ENCODE assay signal across 16 cellular contexts in the genomic region with DNA sequence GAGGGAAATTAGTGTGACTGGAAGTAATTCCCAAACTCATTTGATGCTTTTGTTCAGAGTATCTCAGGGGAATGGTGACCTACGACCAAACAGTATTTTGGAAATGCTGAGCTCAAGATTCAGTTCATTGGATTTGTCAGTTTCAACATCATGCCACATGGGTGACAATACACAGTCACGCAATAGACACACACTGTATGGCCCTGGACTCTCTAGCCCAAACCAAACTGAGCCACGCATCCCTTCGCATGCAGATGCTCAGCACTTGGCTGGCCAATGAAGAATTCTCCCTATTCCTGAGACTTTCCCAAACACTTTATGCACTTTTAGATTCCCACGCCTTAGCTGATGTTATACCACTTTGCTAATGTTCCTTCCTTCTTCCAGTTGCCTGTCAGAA. TPM values are rescaled to one million over a fixed set of nuclear protein-coding genes. Genes with fewer than 3 reads are reported as not detected.
DNase-seq lines count a peak whose midpoint lies in the region; ATAC-seq, FAIRE-seq and TF ChIP-seq lines count a peak whose summit lies in the region.
"Had no signal": no experiment of that assay in that cellular context is flagged by ENCODE, and none has a peak within 500 bp of the region (broad histone marks: within the 10 kb centered on the region; RNA-seq: fewer than 3 reads in every experiment).

No MANE protein-coding gene starts in this region.

- no peak for DNase-seq in left ventricle myocardium superior
- no peak for DNase-seq in Right ventricle myocardium superior
- no peak for DNase-seq in HTR-8/SVneo (ENCODE audit: insufficient read length, low spot score)
- DNase-seq in mesenchymal stem cell: no peak
- DNase-seq in sigmoid colon: no peak
- no peak for DNase-seq in NAMALWA (ENCODE audit: low spot score)
- no peak for DNase-seq in activated T-cell treated with anti-CD3 and anti-CD28 coated beads, Interleukin-2, amount 50 U/mL, for 48 hours
- no peak for DNase-seq in foreskin melanocyte
- DNase-seq: BE2C; CD4-positive, alpha-beta memory T cell; DND-41; GDM1; IMR-90 had no signal

- H3K4ac ChIP-seq in mesenchymal stem cell (ENCODE audit: low read depth in 1 of 2, low read length in 2 of 2): no peak overlapping the region

- no peak overlapping the region for H3K27ac ChIP-seq in mesenchymal stem cell (ENCODE audit: low read length, poor library complexity, severe bottlenecking)
- H3K27ac ChIP-seq in sigmoid colon: peak overlapping the region in 3 of 4 donors; percentile 16 to 39 (median 26)
- H3K27ac ChIP-seq: A549, C4-2B had no signal

- peak overlapping the region; percentile 21 to 75 for H2BK12ac ChIP-seq in mesenchymal stem cell (ENCODE audit: low read length in 2 of 2)

- H3K14ac ChIP-seq in mesenchymal stem cell (ENCODE audit: low read length in 2 of 2): peak overlapping the region in 1 of 2 experiments; percentile 18

- H2AK5ac ChIP-seq in mesenchymal stem cell (ENCODE audit: low read length, severe bottlenecking): no peak overlapping the region

- peak; percentile 51 for FAIRE-seq in HTR-8/SVneo (lab: Jason Lieb, UNC)
- FAIRE-seq: A549, GM19239 had no signal

- no peak overlapping the region for H2BK15ac ChIP-seq in mesenchymal stem cell (ENCODE audit: low read depth, poor library complexity, severe bottlenecking)

- H3K36me3 ChIP-seq in mesenchymal stem cell (ENCODE audit: control insufficient read depth in 1 of 2, insufficient read depth in 2 of 2, low read depth in 1 of 2, low read length in 2 of 2): peaks cover 0 to 4% of the 10 kb centered on the region in 2 experiments
- no peaks in the 10 kb centered on the region for H3K36me3 ChIP-seq in sigmoid colon
- H3K36me3 ChIP-seq: BE2C had no signal

- no peak overlapping the region for H3K9ac ChIP-seq in mesenchymal stem cell (ENCODE audit: low read length)

- no peak overlapping the region for H3K4me2 ChIP-seq in mesenchymal stem cell (ENCODE audit: low read length, poor library complexity, severe bottlenecking)
- H3K4me2 ChIP-seq: A549 had no signal

- H2AFZ ChIP-seq in mesenchymal stem cell (ENCODE audit: low read depth, low read length): no peak overlapping the region

- no peaks in the 10 kb centered on the region for H3K9me3 ChIP-seq in mesenchymal stem cell (ENCODE audit: control insufficient read depth, low read length)
- H3K9me3 ChIP-seq in sigmoid colon: no peaks in the 10 kb centered on the region
- H3K9me3 ChIP-seq: A549, BE2C had no signal

- TF ChIP-seq EP300 in sigmoid colon (IDR thresholded peaks at IDR 0.05): no peak

- intact Hi-C loops in left ventricle myocardium superior (cut with micrococcal nuclease): no loop called here
- intact Hi-C loops in Right ventricle myocardium superior (cut with DNase I): no loop called here
- intact Hi-C loops in sigmoid colon (cut with DNase I): no loop called here

- H2BK5ac ChIP-seq in mesenchymal stem cell (ENCODE audit: low read depth, low read length, poor library complexity, severe bottlenecking): no peak overlapping the region

- ATAC-seq in left ventricle myocardium superior: peak; percentile 37
- no peak for ATAC-seq in Right ventricle myocardium superior (ENCODE audit: poor library complexity)
- ATAC-seq: A549 had no signal

- 95% methylated on average over 5 of the region's 5 CpGs for WGBS in mesenchymal stem cell
- WGBS in sigmoid colon, 2 donors: 90 to 92% methylated on average over 5 of the region's 5 CpGs

- no peaks in the 10 kb centered on the region for H3K27me3 ChIP-seq in mesenchymal stem cell (ENCODE audit: control insufficient read depth in 1 of 2, insufficient read depth in 1 of 2, low read length in 2 of 2)
- no peaks in the 10 kb centered on the region for H3K27me3 ChIP-seq in sigmoid colon
- H3K27me3 ChIP-seq: BE2C had no signal

- H3K4me3 ChIP-seq in mesenchymal stem cell (ENCODE audit: insufficient read depth in 1 of 2, low read depth in 1 of 2, low read length in 2 of 2): no peak overlapping the region
- no peak overlapping the region for H3K4me3 ChIP-seq in sigmoid colon
- H3K4me3 ChIP-seq: A549 had no signal

- no peak for TF ChIP-seq POLR2A in sigmoid colon (IDR thresholded peaks at IDR 0.05)

- H4K8ac ChIP-seq in mesenchymal stem cell (ENCODE audit: low read length): no peak overlapping the region

- TF ChIP-seq CTCF in sigmoid colon (IDR thresholded peaks at IDR 0.05): no peak

- H4K91ac ChIP-seq in mesenchymal stem cell (ENCODE audit: low read length): no peak overlapping the region

- H3K4me1 ChIP-seq in mesenchymal stem cell (ENCODE audit: control insufficient read depth, insufficient read depth, low read depth, low read length) (no peaks in the 10 kb centered on the region), sigmoid colon (peaks cover 0 to 4% (median 2%) of the 10 kb centered on the region in 4 donors)
- H3K4me1 ChIP-seq: A549, BE2C had no signal

- no peak overlapping the region for H3K23ac ChIP-seq in mesenchymal stem cell (ENCODE audit: low read length in 2 of 2)

- no peak overlapping the region for H2BK120ac ChIP-seq in mesenchymal stem cell (ENCODE audit: low read depth, low read length)

- H3K79me1 ChIP-seq in mesenchymal stem cell (replicated peaks; ENCODE audit: low read length, poor library complexity, severe bottlenecking): no peaks in the 10 kb centered on the region

- peak overlapping the region in 1 of 2 experiments; percentile 28 for H3K18ac ChIP-seq in mesenchymal stem cell (ENCODE audit: low read depth in 1 of 2, low read length in 2 of 2)

RNA-seq across cellular contexts. Expression of a gene that starts 10.0 kb away (rescaled TPM):
- 16.9 TPM for total RNA-seq in left ventricle myocardium superior
- total RNA-seq in Right ventricle myocardium superior: 11.4 TPM
- polyA plus RNA-seq in mesenchymal stem cell (2013, experiment 1 of 2): 7.7 TPM
- 8.7 TPM for polyA plus RNA-seq in mesenchymal stem cell (2013, experiment 2 of 2)
- 10 to 100 TPM; 17.2 to 37.1 (median 33.3) TPM for total RNA-seq in sigmoid colon
- 1 to 10 TPM in 2 of 3 donors, under 1 TPM in 1; 0.69 to 9.0 (median 3.4) TPM for polyA plus RNA-seq in sigmoid colon
- total RNA-seq: CD4-positive, alpha-beta memory T cell had no signal
- polyA plus RNA-seq: CD4-positive, alpha-beta memory T cell had no signal
